ENCODE assay signal across 2 cellular contexts in the genomic region with DNA sequence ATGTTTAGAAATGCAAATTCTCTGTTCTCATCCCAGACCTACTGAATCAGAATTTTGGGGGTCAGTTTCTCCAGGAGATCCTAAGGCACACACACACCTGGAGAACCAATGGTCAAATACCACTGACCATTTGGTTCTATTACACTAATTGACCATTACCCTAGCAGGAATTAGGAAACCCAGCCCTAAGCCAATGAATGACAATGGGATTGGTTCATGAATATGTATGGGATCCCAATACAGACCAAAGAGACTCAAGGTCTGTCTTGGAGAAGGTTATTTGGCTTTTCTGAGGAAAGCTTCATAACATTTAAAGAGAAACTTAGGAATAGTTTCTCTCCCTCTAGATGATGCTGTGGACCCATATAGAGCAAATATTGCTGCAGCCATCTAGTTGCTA.
TF ChIP-seq lines count a peak whose summit lies in the region.

No MANE protein-coding gene starts in this region.

TF ChIP-seq in GM23338, 12 proteins besides CTCF, POLR2A, EP300 and RAD21:
- TF ChIP-seq POLR2AphosphoS5 (IDR thresholded peaks at IDR 0.05; ENCODE audit: low read depth): no peak
- TF ChIP-seq, protein P1, sequence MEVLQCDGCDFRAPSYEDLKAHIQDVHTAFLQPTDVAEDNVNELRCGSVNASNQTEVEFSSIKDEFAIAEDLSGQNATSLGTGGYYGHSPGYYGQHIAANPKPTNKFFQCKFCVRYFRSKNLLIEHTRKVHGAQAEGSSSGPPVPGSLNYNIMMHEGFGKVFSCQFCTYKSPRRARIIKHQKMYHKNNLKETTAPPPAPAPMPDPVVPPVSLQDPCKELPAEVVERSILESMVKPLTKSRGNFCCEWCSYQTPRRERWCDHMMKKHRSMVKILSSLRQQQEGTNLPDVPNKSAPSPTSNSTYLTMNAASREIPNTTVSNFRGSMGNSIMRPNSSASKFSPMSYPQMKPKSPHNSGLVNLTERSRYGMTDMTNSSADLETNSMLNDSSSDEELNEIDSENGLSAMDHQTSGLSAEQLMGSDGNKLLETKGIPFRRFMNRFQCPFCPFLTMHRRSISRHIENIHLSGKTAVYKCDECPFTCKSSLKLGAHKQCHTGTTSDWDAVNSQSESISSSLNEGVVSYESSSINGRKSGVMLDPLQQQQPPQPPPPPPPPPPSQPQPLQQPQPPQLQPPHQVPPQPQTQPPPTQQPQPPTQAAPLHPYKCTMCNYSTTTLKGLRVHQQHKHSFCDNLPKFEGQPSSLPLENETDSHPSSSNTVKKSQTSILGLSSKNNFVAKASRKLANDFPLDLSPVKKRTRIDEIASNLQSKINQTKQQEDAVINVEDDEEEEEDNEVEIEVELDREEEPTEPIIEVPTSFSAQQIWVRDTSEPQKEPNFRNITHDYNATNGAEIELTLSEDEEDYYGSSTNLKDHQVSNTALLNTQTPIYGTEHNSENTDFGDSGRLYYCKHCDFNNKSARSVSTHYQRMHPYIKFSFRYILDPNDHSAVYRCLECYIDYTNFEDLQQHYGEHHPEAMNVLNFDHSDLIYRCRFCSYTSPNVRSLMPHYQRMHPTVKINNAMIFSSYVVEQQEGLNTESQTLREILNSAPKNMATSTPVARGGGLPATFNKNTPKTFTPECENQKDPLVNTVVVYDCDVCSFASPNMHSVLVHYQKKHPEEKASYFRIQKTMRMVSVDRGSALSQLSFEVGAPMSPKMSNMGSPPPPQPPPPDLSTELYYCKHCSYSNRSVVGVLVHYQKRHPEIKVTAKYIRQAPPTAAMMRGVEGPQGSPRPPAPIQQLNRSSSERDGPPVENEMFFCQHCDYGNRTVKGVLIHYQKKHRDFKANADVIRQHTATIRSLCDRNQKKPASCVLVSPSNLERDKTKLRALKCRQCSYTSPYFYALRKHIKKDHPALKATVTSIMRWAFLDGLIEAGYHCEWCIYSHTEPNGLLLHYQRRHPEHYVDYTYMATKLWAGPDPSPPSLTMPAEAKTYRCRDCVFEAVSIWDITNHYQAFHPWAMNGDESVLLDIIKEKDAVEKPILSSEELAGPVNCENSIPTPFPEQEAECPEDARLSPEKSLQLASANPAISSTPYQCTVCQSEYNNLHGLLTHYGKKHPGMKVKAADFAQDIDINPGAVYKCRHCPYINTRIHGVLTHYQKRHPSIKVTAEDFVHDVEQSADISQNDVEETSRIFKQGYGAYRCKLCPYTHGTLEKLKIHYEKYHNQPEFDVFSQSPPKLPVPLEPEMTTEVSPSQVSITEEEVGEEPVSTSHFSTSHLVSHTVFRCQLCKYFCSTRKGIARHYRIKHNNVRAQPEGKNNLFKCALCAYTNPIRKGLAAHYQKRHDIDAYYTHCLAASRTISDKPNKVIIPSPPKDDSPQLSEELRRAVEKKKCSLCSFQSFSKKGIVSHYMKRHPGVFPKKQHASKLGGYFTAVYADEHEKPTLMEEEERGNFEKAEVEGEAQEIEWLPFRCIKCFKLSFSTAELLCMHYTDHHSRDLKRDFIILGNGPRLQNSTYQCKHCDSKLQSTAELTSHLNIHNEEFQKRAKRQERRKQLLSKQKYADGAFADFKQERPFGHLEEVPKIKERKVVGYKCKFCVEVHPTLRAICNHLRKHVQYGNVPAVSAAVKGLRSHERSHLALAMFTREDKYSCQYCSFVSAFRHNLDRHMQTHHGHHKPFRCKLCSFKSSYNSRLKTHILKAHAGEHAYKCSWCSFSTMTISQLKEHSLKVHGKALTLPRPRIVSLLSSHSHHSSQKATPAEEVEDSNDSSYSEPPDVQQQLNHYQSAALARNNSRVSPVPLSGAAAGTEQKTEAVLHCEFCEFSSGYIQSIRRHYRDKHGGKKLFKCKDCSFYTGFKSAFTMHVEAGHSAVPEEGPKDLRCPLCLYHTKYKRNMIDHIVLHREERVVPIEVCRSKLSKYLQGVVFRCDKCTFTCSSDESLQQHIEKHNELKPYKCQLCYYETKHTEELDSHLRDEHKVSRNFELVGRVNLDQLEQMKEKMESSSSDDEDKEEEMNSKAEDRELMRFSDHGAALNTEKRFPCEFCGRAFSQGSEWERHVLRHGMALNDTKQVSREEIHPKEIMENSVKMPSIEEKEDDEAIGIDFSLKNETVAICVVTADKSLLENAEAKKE (CRISPR knock-in tag; IDR thresholded peaks at IDR 0.05): no peak
- TF ChIP-seq ETS1 (IDR thresholded peaks at IDR 0.05): no peak
- TF ChIP-seq EZH2phosphoT487 (IDR thresholded peaks at IDR 0.05; ENCODE audit: unreplicated experiment): no peak
- TF ChIP-seq, protein P2, sequence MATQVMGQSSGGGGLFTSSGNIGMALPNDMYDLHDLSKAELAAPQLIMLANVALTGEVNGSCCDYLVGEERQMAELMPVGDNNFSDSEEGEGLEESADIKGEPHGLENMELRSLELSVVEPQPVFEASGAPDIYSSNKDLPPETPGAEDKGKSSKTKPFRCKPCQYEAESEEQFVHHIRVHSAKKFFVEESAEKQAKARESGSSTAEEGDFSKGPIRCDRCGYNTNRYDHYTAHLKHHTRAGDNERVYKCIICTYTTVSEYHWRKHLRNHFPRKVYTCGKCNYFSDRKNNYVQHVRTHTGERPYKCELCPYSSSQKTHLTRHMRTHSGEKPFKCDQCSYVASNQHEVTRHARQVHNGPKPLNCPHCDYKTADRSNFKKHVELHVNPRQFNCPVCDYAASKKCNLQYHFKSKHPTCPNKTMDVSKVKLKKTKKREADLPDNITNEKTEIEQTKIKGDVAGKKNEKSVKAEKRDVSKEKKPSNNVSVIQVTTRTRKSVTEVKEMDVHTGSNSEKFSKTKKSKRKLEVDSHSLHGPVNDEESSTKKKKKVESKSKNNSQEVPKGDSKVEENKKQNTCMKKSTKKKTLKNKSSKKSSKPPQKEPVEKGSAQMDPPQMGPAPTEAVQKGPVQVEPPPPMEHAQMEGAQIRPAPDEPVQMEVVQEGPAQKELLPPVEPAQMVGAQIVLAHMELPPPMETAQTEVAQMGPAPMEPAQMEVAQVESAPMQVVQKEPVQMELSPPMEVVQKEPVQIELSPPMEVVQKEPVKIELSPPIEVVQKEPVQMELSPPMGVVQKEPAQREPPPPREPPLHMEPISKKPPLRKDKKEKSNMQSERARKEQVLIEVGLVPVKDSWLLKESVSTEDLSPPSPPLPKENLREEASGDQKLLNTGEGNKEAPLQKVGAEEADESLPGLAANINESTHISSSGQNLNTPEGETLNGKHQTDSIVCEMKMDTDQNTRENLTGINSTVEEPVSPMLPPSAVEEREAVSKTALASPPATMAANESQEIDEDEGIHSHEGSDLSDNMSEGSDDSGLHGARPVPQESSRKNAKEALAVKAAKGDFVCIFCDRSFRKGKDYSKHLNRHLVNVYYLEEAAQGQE (IDR thresholded peaks at IDR 0.05; ENCODE audit: unreplicated experiment): no peak
- TF ChIP-seq ZNF331 (CRISPR knock-in tag; IDR thresholded peaks at IDR 0.05; ENCODE audit: low read depth): no peak

TF ChIP-seq in H1, 55 proteins besides CTCF, POLR2A, EP300 and RAD21:
- no peak for TF ChIP-seq EZH2 (IDR thresholded peaks at IDR 0.05; ENCODE audit: low read depth, low read length, severe bottlenecking)
- TF ChIP-seq MAX (IDR thresholded peaks at IDR 0.05): no peak
- 0 out of 2 replicates have a peak, but pooled peaks have one; percentile 64 for TF ChIP-seq POU5F1 (IDR thresholded peaks at IDR 0.05; ENCODE audit: low read depth, low read length)
